11 cellular contexts compared by ENCODE assay signal in the genomic region with DNA sequence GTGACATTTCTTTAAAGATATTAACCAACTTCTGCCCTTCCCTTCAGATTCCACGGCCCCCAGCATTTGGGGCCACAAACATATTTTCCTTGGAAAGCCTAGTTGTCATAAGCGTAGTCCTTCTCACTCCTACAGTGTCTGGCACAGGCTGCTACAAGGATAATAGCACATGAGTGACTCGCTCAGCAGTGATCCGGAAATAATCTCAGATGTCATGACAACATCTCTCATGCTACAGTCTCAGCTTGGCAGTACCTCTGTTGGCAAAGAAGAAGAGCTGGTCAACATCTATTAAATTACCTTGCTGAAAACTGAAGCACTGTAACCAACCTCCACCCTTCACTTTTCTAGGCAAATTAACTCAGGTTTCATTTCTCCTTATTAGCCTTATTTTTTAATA.
A peak's percentile ranks its signal among the peaks of the same experiment; 100 is the strongest.
DNase-seq lines count a peak whose midpoint lies in the region; ATAC-seq and TF ChIP-seq lines count a peak whose summit lies in the region.
"Had no signal": no experiment of that assay in that cellular context is flagged by ENCODE, and none has a peak within 500 bp of the region (broad histone marks: within the 10 kb centered on the region; RNA-seq: fewer than 3 reads in every experiment).

No MANE protein-coding gene starts in this region.

- DNase-seq in NCI-H146 (lab: John Stamatoyannopoulos, UW) (peak; percentile 55), NCI-H146 treated with DMSO at 0.1 percent for 48 hours (lab: John Stamatoyannopoulos, UW; ENCODE audit: unreplicated experiment) (no peak), NCI-H748 (lab: John Stamatoyannopoulos, UW; ENCODE audit: unreplicated experiment) (peak; percentile 65), fibroblast of lung (ENCODE audit: low read depth in 2 of 2) (peak; percentile 17 to 68), stromal cell of bone marrow (ENCODE audit: low read depth) (peak; percentile 25), HAP-1 (ENCODE audit: low spot score in 2 of 2) (no peak), PC-3 (no peak), right cardiac atrium (no peak)
- DNase-seq: gastrocnemius medialis had no signal

- WGBS in right cardiac atrium = 43% methylated on average over 4 of the region's 4 CpGs

- H3K9ac ChIP-seq in fibroblast of lung (ENCODE audit: insufficient read depth, low read length) = no peak overlapping the region
- H3K9ac ChIP-seq in PC-3 (ENCODE audit: low read length) = no peak overlapping the region

- POLR2A ChIA-PET in PC-3 (lab: Charles Lee; ENCODE audit: unreplicated experiment) = no interaction called here

- no peaks in the 10 kb centered on the region for H4K20me1 ChIP-seq in fibroblast of lung (ENCODE audit: control insufficient read depth, extremely low read depth, insufficient read depth, low read length)
- no peaks in the 10 kb centered on the region for H4K20me1 ChIP-seq in PC-3 (ENCODE audit: low read length)

- H3K4me3 ChIP-seq in fibroblast of lung (replicated peaks in 1 of 4; ENCODE audit: control extremely low read depth in 1 of 4, insufficient read depth in 1 of 4, low read depth in 3 of 4, low read length in 4 of 4) = no peak overlapping the region
- H3K4me3 ChIP-seq in HAP-1 = no peak overlapping the region
- no peak overlapping the region for H3K4me3 ChIP-seq in PC-3 (ENCODE audit: low read length)
- H3K4me3 ChIP-seq in right cardiac atrium (ENCODE audit: low read length) = no peak overlapping the region
- H3K4me3 ChIP-seq: A549, gastrocnemius medialis, right atrium auricular region had no signal

- TF ChIP-seq CTCF in fibroblast of lung (conservative IDR thresholded peaks at IDR 0.05 in 1 of 2, IDR thresholded peaks at IDR 0.05 in 1 of 2; ENCODE audit: low read depth in 1 of 2, low read length in 2 of 2) (no peak), PC-3 (conservative IDR thresholded peaks at IDR 0.05; ENCODE audit: low read depth, low read length) (no peak)

- H3K79me2 ChIP-seq in fibroblast of lung (ENCODE audit: control insufficient read depth, insufficient read depth, low read length) (no peaks in the 10 kb centered on the region), PC-3 (ENCODE audit: low read length) (no peaks in the 10 kb centered on the region)

- BruUV-seq in PC-3 (replicated peaks; lab: Mats Ljungman, UMichigan) = no TSS peak

- intact Hi-C loops in PC-3 (cut with micrococcal nuclease) (no loop called here), right cardiac atrium (cut with DNase I) (no loop called here)

- H3K4me1 ChIP-seq in fibroblast of lung (ENCODE audit: control insufficient read depth, extremely low read depth, insufficient read depth, low read length) = no peaks in the 10 kb centered on the region
- no peaks in the 10 kb centered on the region for H3K4me1 ChIP-seq in HAP-1
- no peaks in the 10 kb centered on the region for H3K4me1 ChIP-seq in PC-3 (ENCODE audit: insufficient read depth, low read length)
- no peaks in the 10 kb centered on the region for H3K4me1 ChIP-seq in right cardiac atrium (ENCODE audit: control insufficient read depth, insufficient read depth, low read length)
- H3K4me1 ChIP-seq: A549, gastrocnemius medialis, right atrium auricular region had no signal

- ATAC-seq in PC-3 (no peak), right cardiac atrium (no peak)
- ATAC-seq: A549, gastrocnemius medialis had no signal

- no peaks in the 10 kb centered on the region for H3K9me2 ChIP-seq in PC-3 (replicated peaks; ENCODE audit: low read length)

- no peaks in the 10 kb centered on the region for H3F3A ChIP-seq in PC-3 (ENCODE audit: low read length, unreplicated experiment)

- CTCF ChIA-PET in PC-3 (lab: Charles Lee) = no interaction called here

- H3K9me3 ChIP-seq in fibroblast of lung (ENCODE audit: control insufficient read depth, insufficient read depth, low read depth, low read length) (no peaks in the 10 kb centered on the region), HAP-1 (no peaks in the 10 kb centered on the region), PC-3 (ENCODE audit: low read length) (no peaks in the 10 kb centered on the region), right cardiac atrium (ENCODE audit: control insufficient read depth, low read length) (no peaks in the 10 kb centered on the region)
- H3K9me3 ChIP-seq: A549, gastrocnemius medialis, right atrium auricular region had no signal

- H3K27me3 ChIP-seq in fibroblast of lung (ENCODE audit: control insufficient read depth, insufficient read depth, low read length) (no peaks in the 10 kb centered on the region), HAP-1 (ENCODE audit: low read depth) (no peaks in the 10 kb centered on the region), PC-3 (ENCODE audit: low read length) (no peaks in the 10 kb centered on the region), right cardiac atrium (ENCODE audit: control insufficient read depth, insufficient read depth) (no peaks in the 10 kb centered on the region)
- H3K27me3 ChIP-seq: gastrocnemius medialis, right atrium auricular region had no signal

- H3K27ac ChIP-seq in fibroblast of lung (ENCODE audit: insufficient read depth, low read length) = no peak overlapping the region
- no peak overlapping the region for H3K27ac ChIP-seq in PC-3 (ENCODE audit: low read length)
- no peak overlapping the region for H3K27ac ChIP-seq in right cardiac atrium (ENCODE audit: low read length)
- H3K27ac ChIP-seq: A549, gastrocnemius medialis, right atrium auricular region had no signal

- in situ Hi-C loops in HAP-1 (cut with MboI; ENCODE audit: low sequenced_read_pairs) = no loop called here

- no peak overlapping the region for H2AFZ ChIP-seq in fibroblast of lung (ENCODE audit: low read length)
- no peak overlapping the region for H2AFZ ChIP-seq in PC-3 (ENCODE audit: low read length)

- H3K4me2 ChIP-seq in fibroblast of lung (ENCODE audit: extremely low read depth, insufficient read depth, low read length) (no peak overlapping the region), PC-3 (ENCODE audit: low read length) (no peak overlapping the region)
- H3K4me2 ChIP-seq: A549 had no signal

- H3K36me3 ChIP-seq in fibroblast of lung (ENCODE audit: control insufficient read depth, insufficient read depth, low read length) = no peaks in the 10 kb centered on the region
- no peaks in the 10 kb centered on the region for H3K36me3 ChIP-seq in HAP-1 (replicated peaks)
- H3K36me3 ChIP-seq in PC-3 (ENCODE audit: low read depth, low read length) = no peaks in the 10 kb centered on the region
- H3K36me3 ChIP-seq: gastrocnemius medialis, right atrium auricular region had no signal

Comparison
In these comparisons a context has a peak if more than half of its experiments do, and no peak if none do; other contexts are left out.
1. DNase-seq: peak in NCI-H146 (single experiment), NCI-H748 (single experiment), fibroblast of lung (2 of 2) and stromal cell of bone marrow (single experiment); none in NCI-H146 treated with DMSO at 0.1 percent for 48 hours (single experiment), HAP-1 (0 of 2), PC-3 (single experiment) and right cardiac atrium (0 of 3).